15 cellular contexts compared by ENCODE assay signal in the genomic region with DNA sequence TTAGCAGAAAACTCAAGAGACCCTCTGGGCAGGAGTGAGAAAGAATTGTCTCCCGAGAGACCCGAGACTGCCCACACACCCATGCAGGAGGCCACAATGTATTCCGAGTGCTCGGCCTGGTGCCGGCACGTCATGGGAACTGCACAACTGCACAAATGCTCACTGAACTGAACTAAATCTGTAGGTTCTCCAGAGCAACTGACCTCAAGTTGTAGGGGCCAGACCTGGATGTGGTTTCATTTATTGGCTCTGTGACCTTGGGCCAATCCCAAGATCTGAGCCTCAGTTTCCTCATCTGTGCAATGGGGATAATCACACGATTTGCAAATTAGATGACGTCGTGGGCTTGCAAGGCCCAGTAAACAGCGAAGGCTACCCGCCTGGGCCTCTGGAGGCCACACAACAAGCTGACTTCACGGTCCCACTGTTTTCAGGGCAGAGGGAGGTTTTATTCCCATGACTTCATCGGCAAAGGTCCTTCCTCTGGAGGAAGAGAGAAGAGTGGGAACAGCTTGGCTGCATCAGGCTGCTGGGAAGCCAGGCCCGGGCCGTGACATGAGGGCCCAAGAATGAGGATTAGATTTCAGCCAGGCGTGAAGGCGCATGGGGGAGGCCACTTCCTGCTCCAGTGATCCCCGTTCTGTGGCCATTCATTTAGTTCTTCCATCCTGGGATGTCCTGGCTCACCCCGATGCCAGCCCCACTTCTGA. TPM values are rescaled to one million over a fixed set of nuclear protein-coding genes. Genes with fewer than 3 reads are reported as not detected.
DNase-seq lines count a peak whose midpoint lies in the region; ATAC-seq and TF ChIP-seq lines count a peak whose summit lies in the region.
"Had no signal": no experiment of that assay in that cellular context is flagged by ENCODE, and none has a peak within 500 bp of the region (broad histone marks: within the 10 kb centered on the region; RNA-seq: fewer than 3 reads in every experiment).

No MANE protein-coding gene starts in this region.

- peaks cover 14% of the 10 kb centered on the region for H3K27me3 Mint-ChIP-seq in H9 (ENCODE audit: low read depth)

- H4K91ac ChIP-seq in neuronal stem cell (ENCODE audit: low read depth, low read length, poor library complexity) (no peak overlapping the region), H9 (ENCODE audit: insufficient read length, low read depth, low read length) (no peak overlapping the region)

- H3K4me3 ChIP-seq in BLaER1 treated with 17β-estradiol and CSF1 and Interleukin-3, amounts not matched to agents 10 nM and 100 nM: no peak overlapping the region
- no peak overlapping the region for H3K4me3 ChIP-seq in neuronal stem cell (ENCODE audit: low read length in 2 of 2)
- H3K4me3 ChIP-seq: cardiac muscle cell had no signal

- H3K18ac ChIP-seq in neuronal stem cell (ENCODE audit: low read length) (peak overlapping the region; percentile 62), H9 (ENCODE audit: insufficient read length, low read depth, low read length) (no peak overlapping the region)

- no peak overlapping the region for H2AK5ac ChIP-seq in neuronal stem cell (ENCODE audit: low read depth, low read length)
- H2AK5ac ChIP-seq in H9 (ENCODE audit: insufficient read length, low read length): no peak overlapping the region

- no peaks in the 10 kb centered on the region for H3K36me3 ChIP-seq in BLaER1 treated with 17β-estradiol and CSF1 and Interleukin-3, amounts not matched to agents 10 nM and 100 nM
- H3K36me3 ChIP-seq in neuronal stem cell (replicated peaks in 1 of 2; ENCODE audit: control insufficient read depth in 2 of 2, insufficient read depth in 2 of 2, low read length in 2 of 2): no peaks in the 10 kb centered on the region
- H3K36me3 ChIP-seq: BE2C, cardiac muscle cell had no signal

- H2AFZ ChIP-seq in neuronal stem cell (ENCODE audit: low read length) (peak overlapping the region; percentile 64), H9 (ENCODE audit: low read length) (no peak overlapping the region)

- peaks cover 5% of the 10 kb centered on the region for H3K79me1 ChIP-seq in neuronal stem cell (ENCODE audit: low read depth, low read length)
- no peaks in the 10 kb centered on the region for H3K79me1 ChIP-seq in H9 (ENCODE audit: insufficient read depth, low read depth, low read length, poor library complexity, severe bottlenecking)

- H2BK12ac ChIP-seq in neuronal stem cell (ENCODE audit: low read length) (no peak overlapping the region), H9 (ENCODE audit: insufficient read length, low read depth, low read length) (no peak overlapping the region)

- H3K14ac ChIP-seq in neuronal stem cell (ENCODE audit: low read length) (no peak overlapping the region), H9 (ENCODE audit: insufficient read depth, low read length) (no peak overlapping the region; the same call in 1 of the 2 replicates)

- H2BK20ac ChIP-seq in H9 (ENCODE audit: low read depth, low read length, poor library complexity, severe bottlenecking): no peak overlapping the region

- no peak overlapping the region for H2BK5ac ChIP-seq in neuronal stem cell (ENCODE audit: low read length)
- no peak overlapping the region for H2BK5ac ChIP-seq in H9 (ENCODE audit: insufficient read length, low read length)

- H2BK120ac ChIP-seq in neuronal stem cell (ENCODE audit: low read depth, low read length) (no peak overlapping the region), H9 (ENCODE audit: low read depth, low read length, poor library complexity, severe bottlenecking) (no peak overlapping the region)

- H3K4me3 Mint-ChIP-seq in H9: no peak overlapping the region
- H3K4me3 Mint-ChIP-seq: activated CD4-positive, alpha-beta T cell treated with anti-CD3 and anti-CD28 coated beads for 36 hours had no signal

- H2BK15ac ChIP-seq in neuronal stem cell (ENCODE audit: low read length) (peak overlapping the region; percentile 20), H9 (ENCODE audit: low read depth, low read length) (no peak overlapping the region)

- H3K4ac ChIP-seq in neuronal stem cell (ENCODE audit: low read length) (no peak overlapping the region), H9 (ENCODE audit: low read depth, low read length) (no peak overlapping the region)

- H3K56ac ChIP-seq in H9 (ENCODE audit: insufficient read length, low read depth, low read length): no peak overlapping the region

- no peak overlapping the region for H4K5ac ChIP-seq in H9 (ENCODE audit: insufficient read length, low read depth, low read length)

- no CpG with 5 or more reads among the region's 19 CpGs for WGBS in neuronal stem cell (ENCODE audit: extremely low coverage in 2 of 2, insufficient read length in 2 of 2, insufficient replicate concordance in 1 of 2), 2 donors
- WGBS in H9 (ENCODE audit: extremely low coverage, insufficient read length, low lambda C conversion rate): no CpG with 5 or more reads among the region's 19 CpGs

- peak overlapping the region in 9 of 11 experiments; percentile 3 to 42 (median 36); a peak in 12 of 22 replicates for H3K4me2 ChIP-seq in BLaER1 treated with 17β-estradiol and CSF1 and Interleukin-3, amounts not matched to agents 10 nM and 100 nM
- H3K4me2 ChIP-seq in neuronal stem cell (ENCODE audit: insufficient read depth, low read length, poor library complexity, severe bottlenecking) (no peak overlapping the region), H9 (ENCODE audit: insufficient read depth, insufficient read length, low read length) (no peak overlapping the region)
- H3K4me2 ChIP-seq: KMS-11 had no signal

- H3K4me1 ChIP-seq in BLaER1 treated with 17β-estradiol and CSF1 and Interleukin-3, amounts not matched to agents 10 nM and 100 nM: peaks cover 9 to 47% (median 42%) of the 10 kb centered on the region in 10 experiments
- H3K4me1 ChIP-seq in neuronal stem cell (ENCODE audit: control insufficient read depth in 2 of 2, insufficient read depth in 1 of 2, low read depth in 1 of 2, low read length in 2 of 2) (peaks cover 9 to 14% of the 10 kb centered on the region in 2 donors), H9 (ENCODE audit: insufficient read depth, low read length) (no peaks in the 10 kb centered on the region)
- H3K4me1 ChIP-seq: BE2C had no signal

- TF ChIP-seq CTCF in H9 (conservative IDR thresholded peaks at IDR 0.05): no peak

- H3K9me3 Mint-ChIP-seq in H9: no peaks in the 10 kb centered on the region
- H3K9me3 Mint-ChIP-seq: activated T-helper 2 cell treated with anti-CD3 and anti-CD28 coated beads, Interferon-gamma antibody, Interleukin-2, Interleukin-4, amounts not matched to agents 10 μg/mL and 5 μg/mL and 100 μg/mL, durations not matched to agents 14 hours and 24 hours and 36 hours had no signal

- peaks cover 0 to 22% (median 0%) of the 10 kb centered on the region in 11 experiments; a peak in 6 of 22 replicates for H4K20me1 ChIP-seq in BLaER1 treated with 17β-estradiol and CSF1 and Interleukin-3, amounts not matched to agents 10 nM and 100 nM
- no peaks in the 10 kb centered on the region for H4K20me1 ChIP-seq in H9 (ENCODE audit: control insufficient read depth, insufficient read depth, insufficient read length)

- peaks cover 12 to 19% of the 10 kb centered on the region in 2 experiments for H3K4me1 Mint-ChIP-seq in H9

- H3K23ac ChIP-seq in neuronal stem cell (ENCODE audit: low read depth, low read length, poor library complexity): no peak overlapping the region
- no peak overlapping the region for H3K23ac ChIP-seq in H9 (ENCODE audit: insufficient read length, low read depth, low read length)

- no peak overlapping the region for H3K9ac ChIP-seq in BLaER1 treated with 17β-estradiol and CSF1 and Interleukin-3, amounts not matched to agents 10 nM and 100 nM
- no peak overlapping the region for H3K9ac ChIP-seq in neuronal stem cell (ENCODE audit: low read depth, low read length, poor library complexity)
- H3K9ac ChIP-seq in H9 (ENCODE audit: extremely low read depth, insufficient read length, low read length): no peak overlapping the region
- H3K9ac ChIP-seq: KMS-11 had no signal

- H4K8ac ChIP-seq in neuronal stem cell (ENCODE audit: low read depth, low read length) (no peak overlapping the region), H9 (replicated peaks; ENCODE audit: insufficient read length, low read depth, low read length) (no peak overlapping the region)

- ATAC-seq in GM19328 (IDR thresholded peaks at IDR 0.05; ENCODE audit: unreplicated experiment) (no peak), HG02623 (IDR thresholded peaks at IDR 0.05; ENCODE audit: unreplicated experiment) (no peak), HG03159 (IDR thresholded peaks at IDR 0.05; ENCODE audit: unreplicated experiment) (no peak)
- ATAC-seq: activated CD4-positive, alpha-beta T cell treated with anti-CD3 and anti-CD28 coated beads for 36 hours had no signal

- peaks cover 7 to 15% (median 14%) of the 10 kb centered on the region in 11 experiments; a peak in 16 of 22 replicates for H3K27me3 ChIP-seq in BLaER1 treated with 17β-estradiol and CSF1 and Interleukin-3, amounts not matched to agents 10 nM and 100 nM
- peaks cover 8 to 26% (median 17%) of the 10 kb centered on the region in 3 experiments for H3K27me3 ChIP-seq in neuronal stem cell (ENCODE audit: control insufficient read depth in 3 of 3, insufficient read depth in 3 of 3, low read depth in 1 of 3, low read length in 3 of 3)
- no peaks in the 10 kb centered on the region; the same call in 1 of the 2 replicates for H3K27me3 ChIP-seq in H9 (ENCODE audit: insufficient read depth, low read length)

- DNase-seq in amniotic stem cell (lab: John Stamatoyannopoulos, UW) (peak; percentile 91), glomerular visceral epithelial cell (ENCODE audit: extremely low spot score) (peak; percentile 99), neuronal stem cell (ENCODE audit: low spot score) (no peak), H9 (no peak)
- DNase-seq: activated CD4-positive, alpha-beta T cell treated with anti-CD3 and anti-CD28 coated beads for 36 hours; BE2C; NCI-H2029 had no signal

- no peaks in the 10 kb centered on the region; a peak in 2 of 7 replicates for H3K36me3 Mint-ChIP-seq in H9 (ENCODE audit: insufficient read depth in 1 of 3, low read depth in 3 of 3)

- no peak overlapping the region for H3K27ac Mint-ChIP-seq in H9
- H3K27ac Mint-ChIP-seq: activated CD4-positive, alpha-beta T cell treated with anti-CD3 and anti-CD28 coated beads for 36 hours; activated T-helper 2 cell treated with anti-CD3 and anti-CD28 coated beads, Interferon-gamma antibody, Interleukin-2, Interleukin-4, amounts not matched to agents 10 μg/mL and 5 μg/mL and 100 μg/mL, durations not matched to agents 14 hours and 24 hours and 36 hours had no signal

- no peaks in the 10 kb centered on the region for H3K79me2 ChIP-seq in H9 (ENCODE audit: insufficient read depth, low read length)

- peaks cover 0 to 11% (median 0%) of the 10 kb centered on the region in 11 experiments; a peak in 2 of 22 replicates for H3K9me3 ChIP-seq in BLaER1 treated with 17β-estradiol and CSF1 and Interleukin-3, amounts not matched to agents 10 nM and 100 nM (replicated peaks in 1 of 11)
- H3K9me3 ChIP-seq in neuronal stem cell (replicated peaks in 1 of 2; ENCODE audit: control insufficient read depth in 2 of 2, insufficient read depth in 1 of 2, low read depth in 1 of 2, low read length in 2 of 2): peaks cover 0 to 8% of the 10 kb centered on the region in 2 donors
- no peaks in the 10 kb centered on the region for H3K9me3 ChIP-seq in H9 (ENCODE audit: control insufficient read depth, low read depth, low read length)
- H3K9me3 ChIP-seq: BE2C had no signal

- no peak overlapping the region for H3T11ph ChIP-seq in H9 (ENCODE audit: low read length)

- H3K27ac ChIP-seq in BLaER1 treated with 17β-estradiol and CSF1 and Interleukin-3, amounts not matched to agents 10 nM and 100 nM: no peak overlapping the region
- H3K27ac ChIP-seq in neuronal stem cell (replicated peaks; ENCODE audit: low read length) (no peak overlapping the region), H9 (ENCODE audit: insufficient read length, low read depth, low read length) (no peak overlapping the region)
- H3K27ac ChIP-seq: cardiac muscle cell, KMS-11 had no signal

- peaks cover 10% of the 10 kb centered on the region for H3K23me2 ChIP-seq in H9 (ENCODE audit: insufficient read length, low read depth, low read length, poor library complexity, severe bottlenecking)

RNA-seq across cellular contexts. Expression of a gene that starts 3.6 kb away (rescaled TPM):
- polyA plus RNA-seq in neuronal stem cell (2013, experiment 1 of 2): 0.43 TPM
- 0.37 TPM for polyA plus RNA-seq in neuronal stem cell (2013, experiment 2 of 2)
- 2.0 and 2.1 TPM in 2 replicates for total RNA-seq in H9 (2021)
- polyA plus RNA-seq: neural cell had no signal

RNA-seq across cellular contexts. Expression of a gene that starts 16.7 kb away (rescaled TPM):
- 0.06 TPM for polyA plus RNA-seq in neuronal stem cell (2013, experiment 1 of 2)
- polyA plus RNA-seq in neuronal stem cell (2013, experiment 2 of 2): 0.07 TPM
- total RNA-seq in H9 (2021): not detected in 2 replicates
- total RNA-seq: activated CD4-positive, alpha-beta T cell treated with anti-CD3 and anti-CD28 coated beads for 36 hours; activated T-helper 2 cell treated with anti-CD3 and anti-CD28 coated beads, Interferon-gamma antibody, Interleukin-2, Interleukin-4, amounts not matched to agents 10 μg/mL and 5 μg/mL and 100 μg/mL, durations not matched to agents 14 hours and 24 hours and 36 hours had no signal
- polyA plus RNA-seq: neural cell had no signal

RNA-seq across cellular contexts. Expression of a gene that starts 48.3 kb away (rescaled TPM):
- 21.1 TPM for polyA plus RNA-seq in neuronal stem cell (2013, experiment 1 of 2)
- polyA plus RNA-seq in neuronal stem cell (2013, experiment 2 of 2): 19.3 TPM
- 40.3 and 41.5 TPM in 2 replicates for total RNA-seq in H9 (2021)

RNA-seq across cellular contexts. Expression of a gene that starts 55.1 kb away (rescaled TPM):
- polyA plus RNA-seq in neuronal stem cell (2013, experiment 1 of 2): 0.45 TPM
- 0.46 TPM for polyA plus RNA-seq in neuronal stem cell (2013, experiment 2 of 2)
- 0.17 and 0.37 TPM in 2 replicates for total RNA-seq in H9 (2021)

Comparison
In these comparisons a context has a peak if more than half of its experiments do, and no peak if none do; other contexts are left out.
1. H3K4me2 ChIP-seq: peak in BLaER1 treated with 17β-estradiol and CSF1 and Interleukin-3, amounts not matched to agents 10 nM and 100 nM (9 of 11); none in neuronal stem cell (single experiment) and H9 (single experiment).
2. DNase-seq: peak in amniotic stem cell (single experiment) and glomerular visceral epithelial cell (single experiment); none in neuronal stem cell (single experiment) and H9 (single experiment).